8 cellular contexts compared by ENCODE assay signal in the genomic region with DNA sequence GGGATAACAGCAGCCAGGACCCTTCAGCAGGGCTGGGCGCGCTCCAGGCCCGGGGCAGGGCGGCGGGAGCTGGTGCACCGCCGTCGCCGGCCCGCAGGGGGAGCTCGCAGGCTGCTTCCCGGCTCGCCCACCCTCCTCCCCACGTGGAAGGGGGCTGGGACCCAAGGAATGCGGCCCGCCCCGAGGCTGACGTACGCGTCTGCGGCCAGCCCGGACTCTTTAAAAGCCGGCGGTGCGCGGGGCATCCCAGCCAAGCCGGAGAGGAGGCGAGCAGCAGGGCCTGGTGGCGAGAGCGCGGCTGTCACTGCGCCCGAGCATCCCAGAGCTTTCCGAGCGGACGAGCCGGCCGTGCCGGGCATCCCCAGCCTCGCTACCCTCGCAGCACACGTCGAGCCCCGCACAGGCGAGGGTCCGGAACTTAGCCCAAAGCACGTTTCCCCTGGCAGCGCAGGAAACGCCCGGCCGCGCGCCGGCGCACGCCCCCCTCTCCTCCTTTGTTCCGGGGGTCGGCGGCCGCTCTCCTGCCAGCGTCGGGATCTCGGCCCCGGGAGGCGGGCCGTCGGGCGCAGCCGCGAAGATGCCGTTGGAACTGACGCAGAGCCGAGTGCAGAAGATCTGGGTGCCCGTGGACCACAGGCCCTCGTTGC. TPM values are rescaled to one million over a fixed set of nuclear protein-coding genes. Genes with fewer than 3 reads are reported as not detected.
DNase-seq lines count a peak whose midpoint lies in the region; ATAC-seq and TF ChIP-seq lines count a peak whose summit lies in the region.

A gene (plus strand): TSS at position 249 of the 647 bp plus-strand sequence. CDS start 329 bp downstream, at position 578.

- intact Hi-C loops in adrenal gland (cut with DNase I), result loop anchor here (5.0 kb wide), 1 partner anchor 199 kb away; no protein-coding TSS in a partner anchor
- intact Hi-C loops in left cardiac atrium (cut with DNase I), result loop anchor here (2.0 to 10.0 kb wide), 4 partner anchors 72 to 202 kb away; no protein-coding TSS in a partner anchor
- intact Hi-C loops in upper lobe of right lung (cut with DNase I), result loop anchor here (5.0 to 10.0 kb wide), 2 partner anchors 58 to 199 kb away; no protein-coding TSS in a partner anchor

- peak; percentile 97 for TF ChIP-seq CTCF in GM10248 (IDR thresholded peaks at IDR 0.05; ENCODE audit: control extremely low read depth, extremely low read depth, low read depth, missing control alignments)
- peak; percentile 95 for TF ChIP-seq CTCF in LNCaP clone FGC (IDR thresholded peaks at IDR 0.05; ENCODE audit: control insufficient read depth, extremely low read depth, insufficient read depth)
- peak; percentile 83 to 99 (median 96) for TF ChIP-seq CTCF in adrenal gland (IDR thresholded peaks at IDR 0.05)
- peak; percentile 94 for TF ChIP-seq CTCF in progenitor cell of endocrine pancreas (IDR thresholded peaks at IDR 0.05; ENCODE audit: unreplicated experiment)
- TF ChIP-seq CTCF in upper lobe of right lung (IDR thresholded peaks at IDR 0.05), result peak; percentile 98

- ATAC-seq in T-cell (replicated peaks in 1 of 4) (peak; percentile 58 to 69 (median 64)), left cardiac atrium (peak; percentile 92 to 95), upper lobe of right lung (peak; percentile 94)

- no peaks in the 10 kb centered on the region for H3K9me3 Mint-ChIP-seq in T-cell
- H3K9me3 Mint-ChIP-seq in progenitor cell of endocrine pancreas (ENCODE audit: low read depth), result no peaks in the 10 kb centered on the region

- peak within 1 kb of the TSS; percentile 88 for H3K27ac Mint-ChIP-seq in T-cell
- H3K27ac Mint-ChIP-seq in progenitor cell of endocrine pancreas, result peak within 1 kb of the TSS; percentile 99

- WGBS in adrenal gland, 4 donors, result 0 to 2% (median 1%) methylated on average over 9 to 75 of the region's 75 CpGs

- peaks cover 11% of the 10 kb centered on the region for H3K36me3 Mint-ChIP-seq in T-cell
- H3K36me3 Mint-ChIP-seq in progenitor cell of endocrine pancreas (ENCODE audit: insufficient read depth), result peaks cover 5% of the 10 kb centered on the region

- POLR2A ChIA-PET in GM10248 (lab: Yijun Ruan, JAX) (interaction anchor here (0.5 to 2.2 kb wide), 57 partner anchors 9 to 511 kb away, joined by 3 to 42 read pairs (median 4); no protein-coding TSS in a partner anchor), T-cell (lab: Charles Lee) (interaction anchor here in 1 of 2 donors (1.2 to 1.3 kb wide), 2 partner anchors 72 to 207 kb away, joined by 3 to 4 read pairs; no protein-coding TSS in a partner anchor)

- H3K4me1 ChIP-seq in adrenal gland (replicated peaks in 1 of 2) (peaks cover 26 to 28% of the 10 kb centered on the region in 2 donors), upper lobe of right lung (peaks cover 25% of the 10 kb centered on the region)

- H3K4me3 Mint-ChIP-seq in T-cell (peak within 1 kb of the TSS; percentile 88 to 99 (median 95)), progenitor cell of endocrine pancreas (ENCODE audit: low read depth) (peak within 1 kb of the TSS; percentile 97)

- H3K36me3 ChIP-seq in adrenal gland (replicated peaks in 1 of 2) (no peaks in the 10 kb centered on the region), upper lobe of right lung (no peaks in the 10 kb centered on the region)

- CTCF ChIA-PET in GM10248 (lab: Yijun Ruan, JAX), result interaction anchor here (0.7 to 5.7 kb wide), 78 partner anchors 9 to 741 kb away, joined by 3 to 136 read pairs (median 5); no protein-coding TSS in a partner anchor
- CTCF ChIA-PET in T-cell (lab: Charles Lee), result interaction anchor here (0.7 to 3.7 kb wide), 20 partner anchors 9 to 207 kb away, joined by 3 to 42 read pairs (median 4); no protein-coding TSS in a partner anchor

- H3K4me3 ChIP-seq in LNCaP clone FGC (ENCODE audit: low read depth, low read length) (peak within 1 kb of the TSS; percentile 66), adrenal gland (peak within 1 kb of the TSS; percentile 44 to 82 (median 58)), upper lobe of right lung (peak within 1 kb of the TSS; percentile 88)

- H3K9me3 ChIP-seq in adrenal gland (replicated peaks in 1 of 3) (no peaks in the 10 kb centered on the region), upper lobe of right lung (no peaks in the 10 kb centered on the region)

- H3K27ac ChIP-seq in adrenal gland, result peak within 1 kb of the TSS in 4 of 5 donors; percentile 72 to 95 (median 90)
- peak within 1 kb of the TSS; percentile 92 for H3K27ac ChIP-seq in upper lobe of right lung

- DNase-seq in GM10248 (ENCODE audit: extremely low spot score), result peak; percentile 97
- peak; percentile 89 for DNase-seq in GOT3 (lab: John Stamatoyannopoulos, UW)
- peak; percentile 52 for DNase-seq in LNCaP clone FGC (ENCODE audit: low read depth)
- DNase-seq in T-cell, result peak; percentile 67 to 94 (median 76)
- peak; percentile 95 to 97 (median 97) for DNase-seq in adrenal gland
- DNase-seq in left cardiac atrium, result peak; percentile 96
- DNase-seq in progenitor cell of endocrine pancreas (ENCODE audit: low spot score, unreplicated experiment), result peak; percentile 99
- peak; percentile 98 for DNase-seq in upper lobe of right lung

- peak; percentile 98 to 99 for TF ChIP-seq POLR2A in adrenal gland (IDR thresholded peaks at IDR 0.05)

- H3K4me1 Mint-ChIP-seq in T-cell, result peaks cover 32 to 37% (median 35%) of the 10 kb centered on the region in 3 donors
- H3K4me1 Mint-ChIP-seq in progenitor cell of endocrine pancreas (ENCODE audit: low read depth), result peaks cover 21% of the 10 kb centered on the region

- no peaks in the 10 kb centered on the region for H3K27me3 Mint-ChIP-seq in T-cell
- H3K27me3 Mint-ChIP-seq in progenitor cell of endocrine pancreas, result peaks cover 20% of the 10 kb centered on the region

- H3K27me3 ChIP-seq in adrenal gland (no peaks in the 10 kb centered on the region), upper lobe of right lung (no peaks in the 10 kb centered on the region)

RNA-seq across cellular contexts. Expression of the gene that starts here (rescaled TPM):
- total RNA-seq in T-cell (10 to 100 TPM; 48.7 to 99.2 (median 93.9) TPM), adrenal gland (10 to 100 TPM; 14.9 to 72.4 (median 37.0) TPM), left cardiac atrium (10 to 100 TPM; 30.7 to 56.1 TPM), progenitor cell of endocrine pancreas (63.9 and 64.5 TPM in 2 replicates), upper lobe of right lung (77.2 TPM)
- polyA plus RNA-seq in adrenal gland, result 10 to 100 TPM in 2 of 3 donors, 1 to 10 TPM in 1; 8.4 to 20.8 (median 13.1) TPM

Comparison
In these comparisons a context has a peak if more than half of its experiments do, and no peak if none do; other contexts are left out.
1. Peak in every context shown above with its lines: DNase-seq, ATAC-seq, H3K4me3 ChIP-seq and H3K27ac ChIP-seq.